ENCODE assay signal across 18 cellular contexts in the genomic region with DNA sequence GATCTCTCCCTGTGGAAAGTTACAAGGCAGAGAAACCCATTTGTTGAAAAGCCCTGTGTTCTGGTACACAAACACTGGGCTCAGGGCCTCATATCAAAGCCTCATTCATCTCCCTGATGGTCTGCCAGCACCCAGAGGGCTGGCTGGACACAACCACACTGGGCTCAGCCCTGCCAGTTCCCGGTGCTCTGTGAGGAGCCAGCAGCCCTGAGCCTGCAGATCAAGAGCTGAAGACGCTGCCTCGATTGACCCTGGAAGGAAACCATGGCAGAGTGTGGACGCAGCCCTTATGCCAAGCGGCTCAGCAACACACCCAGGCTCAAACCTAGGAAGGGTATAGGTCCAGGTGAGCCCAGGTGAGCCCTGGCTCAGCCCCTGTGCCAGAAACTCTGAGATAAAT. TPM values are rescaled to one million over a fixed set of nuclear protein-coding genes. Genes with fewer than 3 reads are reported as not detected.
A peak's percentile ranks its signal among the peaks of the same experiment; 100 is the strongest.
DNase-seq lines count a peak whose midpoint lies in the region; TF ChIP-seq lines count a peak whose summit lies in the region.
"Had no signal": no experiment of that assay in that cellular context is flagged by ENCODE, and none has a peak within 500 bp of the region (broad histone marks: within the 10 kb centered on the region; RNA-seq: fewer than 3 reads in every experiment).

No MANE protein-coding gene starts in this region.

- no peaks in the 10 kb centered on the region for H3K27me3 ChIP-seq in CD8-positive, alpha-beta memory T cell (ENCODE audit: insufficient read depth, low read length, poor library complexity, severe bottlenecking)
- H3K27me3 ChIP-seq: breast epithelium had no signal

- H3K9me3 Mint-ChIP-seq in osteocyte (ENCODE audit: unreplicated experiment) = no peaks in the 10 kb centered on the region
- H3K9me3 Mint-ChIP-seq in CD8-positive, alpha-beta memory T cell = no peaks in the 10 kb centered on the region
- H3K9me3 Mint-ChIP-seq: activated naive CD4-positive, alpha-beta T cell treated with anti-CD3 and anti-CD28 coated beads, Interleukin-2, amount 50 U/mL, for 72 hours had no signal

- H3K4me3 ChIP-seq in CD8-positive, alpha-beta memory T cell (ENCODE audit: low read length) = no peak overlapping the region
- H3K4me3 ChIP-seq: breast epithelium had no signal

- POLR2A ChIA-PET in GM10248 (lab: Yijun Ruan, JAX) = no interaction called here
- POLR2A ChIA-PET in CD8-positive, alpha-beta memory T cell (lab: Charles Lee) = no interaction called here

- TF ChIP-seq CTCF in osteocyte (IDR thresholded peaks at IDR 0.05) = no peak
- no peak for TF ChIP-seq CTCF in GM10248 (IDR thresholded peaks at IDR 0.05; ENCODE audit: control extremely low read depth, extremely low read depth, low read depth, missing control alignments)

- no peaks in the 10 kb centered on the region for H3K36me3 ChIP-seq in CD8-positive, alpha-beta memory T cell (ENCODE audit: insufficient read depth, low read length)
- H3K36me3 ChIP-seq: breast epithelium had no signal

- H3K27ac Mint-ChIP-seq in osteocyte (ENCODE audit: unreplicated experiment) = peak overlapping the region; percentile 31
- peak overlapping the region in 1 of 8 donors; percentile 49 for H3K27ac Mint-ChIP-seq in CD8-positive, alpha-beta memory T cell
- H3K27ac Mint-ChIP-seq: activated naive CD4-positive, alpha-beta T cell treated with anti-CD3 and anti-CD28 coated beads, Interleukin-2, amount 50 U/mL, for 72 hours had no signal

- peaks cover 31% of the 10 kb centered on the region for H3K4me1 Mint-ChIP-seq in osteocyte (ENCODE audit: unreplicated experiment)
- H3K4me1 Mint-ChIP-seq in CD8-positive, alpha-beta memory T cell = peaks cover 36 to 48% (median 37%) of the 10 kb centered on the region in 3 donors

- no peaks in the 10 kb centered on the region for H3K9me3 ChIP-seq in CD8-positive, alpha-beta memory T cell (ENCODE audit: low read length)
- H3K9me3 ChIP-seq: breast epithelium had no signal

- H3K4me3 Mint-ChIP-seq in osteocyte (ENCODE audit: unreplicated experiment) = no peak overlapping the region
- H3K4me3 Mint-ChIP-seq in CD8-positive, alpha-beta memory T cell = peak overlapping the region in 3 of 7 donors; percentile 54 to 62 (median 58)

- no peaks in the 10 kb centered on the region for H3K27me3 Mint-ChIP-seq in osteocyte (ENCODE audit: unreplicated experiment)
- H3K27me3 Mint-ChIP-seq in CD8-positive, alpha-beta memory T cell = peaks cover 0 to 1% of the 10 kb centered on the region in 2 donors

- H3K4me1 ChIP-seq in CD8-positive, alpha-beta memory T cell (ENCODE audit: insufficient read depth, low read length) = peaks cover 15% of the 10 kb centered on the region

- CTCF ChIA-PET in GM10248 (lab: Yijun Ruan, JAX) = no interaction called here
- CTCF ChIA-PET in CD8-positive, alpha-beta memory T cell (lab: Charles Lee) = no interaction called here

- H3K36me3 Mint-ChIP-seq in osteocyte (ENCODE audit: unreplicated experiment) = peaks cover 15% of the 10 kb centered on the region
- peaks cover 6 to 34% (median 10%) of the 10 kb centered on the region in 3 donors for H3K36me3 Mint-ChIP-seq in CD8-positive, alpha-beta memory T cell

- DNase-seq in C1 segment of cervical spinal cord (lab: John Stamatoyannopoulos, UW) = peak in 13 of 14 donors; percentile 24 to 91 (median 76)
- peak in 55 of 58 donors; percentile 18 to 97 (median 81) for DNase-seq in anterior cingulate cortex (lab: John Stamatoyannopoulos, UW)
- DNase-seq in hippocampal formation (lab: John Stamatoyannopoulos, UW) = peak; percentile 90 to 94
- DNase-seq in osteocyte (ENCODE audit: extremely low spot score, unreplicated experiment) = no peak
- DNase-seq in GM10248 (ENCODE audit: extremely low spot score) = no peak
- no peak for DNase-seq in stimulated activated CD4-positive, alpha-beta T cell treated with anti-CD3 and anti-CD28 coated beads, Interleukin-4, amount 100 ng/mL, for 1 hour
- no peak for DNase-seq in activated CD8-positive, alpha-beta memory T cell treated with anti-CD3 and anti-CD28 coated beads, Interleukin-2, amount 50 U/mL, for 48 hours
- no peak for DNase-seq in CD8-positive, alpha-beta memory T cell
- DNase-seq: activated CD4-positive, alpha-beta T cell treated with anti-CD3 and anti-CD28 coated beads, Interleukin-2, amount 50 U/mL, for 48 hours; activated T-cell treated with anti-CD3 and anti-CD28 coated beads, Interleukin-2, amount 50 U/mL, for 1 hour; effector CD4-positive, alpha-beta T cell; kidney glomerular epithelial cell; NCI-H1436 treated with DMSO at 0.1 percent for 48 hours; NCI-H2227 treated with DMSO at 0.1 percent for 48 hours; stimulated activated CD4-positive, alpha-beta T cell treated with anti-CD3 and anti-CD28 coated beads, Interleukin-12 subunit alpha, Interleukin-12 subunit beta, amount 100 ng/mL, for 4 hours; stimulated activated naive CD8-positive, alpha-beta T cell treated with anti-CD3 and anti-CD28 coated beads, Interleukin-15, Interleukin-2, amounts not matched to agents 100 U/mL and 50 U/mL, for 24 hours had no signal

- no peak overlapping the region for H3K27ac ChIP-seq in CD8-positive, alpha-beta memory T cell (ENCODE audit: low read depth, low read length)

RNA-seq across cellular contexts. Expression of gene SLC39A11, which starts 2.6 kb away (rescaled TPM):
- 48.2 and 50.2 TPM in 2 replicates for total RNA-seq in osteocyte
- total RNA-seq in CD8-positive, alpha-beta memory T cell = 10 to 100 TPM; 17.2 to 18.5 TPM
- 13.1 TPM for polyA plus RNA-seq in CD8-positive, alpha-beta memory T cell

Comparison
In these comparisons a context has a peak if more than half of its experiments do, and no peak if none do; other contexts are left out.
1. DNase-seq: peak in C1 segment of cervical spinal cord (13 of 14), anterior cingulate cortex (55 of 58) and hippocampal formation (2 of 2); none in osteocyte (single experiment), GM10248 (single experiment), stimulated activated CD4-positive, alpha-beta T cell treated with anti-CD3 and anti-CD28 coated beads, Interleukin-4, amount 100 ng/mL, for 1 hour (single experiment), activated CD8-positive, alpha-beta memory T cell treated with anti-CD3 and anti-CD28 coated beads, Interleukin-2, amount 50 U/mL, for 48 hours (single experiment) and CD8-positive, alpha-beta memory T cell (0 of 5).